Comparison of ENCODE assay signal across 8 cellular contexts in genomic region chr16:11585460-11586374, GRCh38. TPM values are rescaled to one million over a fixed set of nuclear protein-coding genes. Genes with fewer than 3 reads are reported as not detected.
A peak's percentile ranks its signal among the peaks of the same experiment; 100 is the strongest.
DNase-seq lines count a peak whose midpoint lies in the region; ATAC-seq, FAIRE-seq and TF ChIP-seq lines count a peak whose summit lies in the region.

No MANE protein-coding gene starts in this region.

- H3K9me3 ChIP-seq in thymus (ENCODE audit: control insufficient read depth) = no peaks in the 10 kb centered on the region

- ATAC-seq in GM19035 (IDR thresholded peaks at IDR 0.05; ENCODE audit: unreplicated experiment) = peak; percentile 11

- H3K4me1 ChIP-seq in ACC112 (ENCODE audit: control insufficient read depth, insufficient read depth, low read length, unreplicated experiment) (peaks cover 16% of the 10 kb centered on the region), thymus (ENCODE audit: control insufficient read depth, insufficient read depth, low read length) (peaks cover 28% of the 10 kb centered on the region)

- CTCF ChIA-PET in RWPE1 (lab: Yijun Ruan, JAX) = interaction anchor here (1.0 kb wide), 1 partner anchor 189 kb away, joined by 4 read pairs; no protein-coding TSS in a partner anchor

- H2AFZ ChIP-seq in ACC112 (ENCODE audit: low read length, unreplicated experiment) = peak overlapping the region; percentile 90

- POLR2A ChIA-PET in RWPE1 (lab: Yijun Ruan, JAX; ENCODE audit: low non-redundant PET) = interaction anchor here (0.6 to 1.2 kb wide), 4 partner anchors 51 to 108 kb away, joined by 3 to 5 read pairs (median 3); no protein-coding TSS in a partner anchor

- TF ChIP-seq POLR2A in H54 (IDR thresholded peaks at IDR 0.05; ENCODE audit: low read depth, low read length) = no peak

- peaks cover 47% of the 10 kb centered on the region for H3K79me2 ChIP-seq in ACC112 (ENCODE audit: control insufficient read depth, insufficient read depth, low read length, unreplicated experiment)

- H3K27ac ChIP-seq in ACC112 (ENCODE audit: low read depth, low read length) (peak overlapping the region; percentile 48), RWPE1 (peak overlapping the region; percentile 86), thymus (ENCODE audit: low read depth) (peak overlapping the region; percentile 87)

- DNase-seq in RWPE1 (ENCODE audit: low spot score) (peak; percentile 20), cerebellum (ENCODE audit: low spot score) (peak; percentile 24), medulla oblongata (ENCODE audit: extremely low spot score) (peak; percentile 64), NCI-H2029 (lab: John Stamatoyannopoulos, UW) (no peak), H54 (ENCODE audit: insufficient read length, low spot score) (no peak)

- H3K4me3 ChIP-seq in ACC112 (ENCODE audit: low read depth, low read length) (peak overlapping the region; percentile 99), thymus (ENCODE audit: low read length) (peak overlapping the region; percentile 82)

- 63% methylated on average over 28 of the region's 28 CpGs for WGBS in thymus

- FAIRE-seq in H54 (lab: Jason Lieb, UNC) = no peak

- no peaks in the 10 kb centered on the region for H3K27me3 ChIP-seq in ACC112 (ENCODE audit: insufficient read depth, low read length)
- no peaks in the 10 kb centered on the region for H3K27me3 ChIP-seq in thymus (ENCODE audit: control insufficient read depth, insufficient read depth)

- H3K36me3 ChIP-seq in ACC112 (ENCODE audit: insufficient read depth, low read length) (peaks cover 13% of the 10 kb centered on the region; the same call in 1 of the 2 replicates), thymus (ENCODE audit: control insufficient read depth, insufficient read depth) (no peaks in the 10 kb centered on the region)

- no peak for TF ChIP-seq CTCF in RWPE1 (conservative IDR thresholded peaks at IDR 0.05; ENCODE audit: low read depth)

RNA-seq across cellular contexts. Expression of gene LITAF, which starts 1.0 kb away (rescaled TPM):
- 29.1 TPM for total RNA-seq in cerebellum
- polyA plus RNA-seq in thymus = 95.0 TPM

Comparison
In these comparisons a context has a peak if more than half of its experiments do, and no peak if none do; other contexts are left out.
1. DNase-seq: peak in RWPE1 (single experiment), cerebellum (single experiment) and medulla oblongata (single experiment); none in NCI-H2029 (single experiment) and H54 (single experiment).
2. Peak in every context shown above with its lines, with median percentiles within 50 percentile points of each other: H3K27ac ChIP-seq.